Comparison of ENCODE assay signal across 15 cellular contexts in the genomic region with DNA sequence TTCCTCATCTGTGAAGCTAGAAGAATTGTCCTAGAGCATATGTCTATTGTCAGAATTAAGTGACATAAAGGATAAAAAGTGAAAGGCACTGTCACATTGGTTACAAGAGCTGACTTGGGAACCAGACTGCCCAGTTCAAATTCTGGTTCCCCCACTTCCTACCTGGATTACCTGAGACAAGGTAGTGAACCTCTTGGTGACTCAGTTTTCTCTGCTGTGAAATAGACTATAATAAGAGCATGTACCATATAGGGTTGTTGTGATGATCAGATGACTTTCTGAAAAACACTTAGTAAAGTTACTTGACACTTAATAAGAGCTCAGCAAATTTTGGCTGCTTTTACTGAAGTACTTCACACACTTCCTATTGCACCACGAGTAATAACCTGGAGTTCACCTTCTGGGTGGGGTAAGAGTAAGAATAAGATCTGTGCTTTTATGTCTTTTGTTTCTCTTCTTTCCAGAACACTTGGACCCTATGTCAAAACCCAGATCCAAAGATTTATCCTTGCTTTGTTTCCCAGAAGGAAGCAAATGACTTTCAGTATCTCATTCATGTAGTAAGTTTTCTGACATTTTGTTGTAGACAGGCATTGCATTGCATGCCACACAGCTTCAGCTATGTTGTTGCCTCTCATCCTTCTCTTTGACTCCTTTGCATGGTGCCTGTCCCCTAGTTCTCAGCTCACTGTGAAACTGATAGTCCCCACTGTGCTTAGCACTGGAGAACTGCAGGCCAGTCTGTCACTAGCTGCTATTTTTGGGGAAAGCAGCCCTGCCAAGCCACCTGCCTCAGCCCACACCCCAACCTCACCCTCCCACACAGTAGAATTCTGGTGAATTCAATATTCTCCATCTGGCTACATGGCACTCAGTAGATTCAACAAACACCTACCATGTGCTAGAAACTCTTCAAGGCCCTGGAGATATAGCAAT.
A peak's percentile ranks its signal among the peaks of the same experiment; 100 is the strongest.
DNase-seq lines count a peak whose midpoint lies in the region; ATAC-seq lines count a peak whose summit lies in the region.
"Had no signal": no experiment of that assay in that cellular context is flagged by ENCODE, and none has a peak within 500 bp of the region (broad histone marks: within the 10 kb centered on the region; RNA-seq: fewer than 3 reads in every experiment).

No MANE protein-coding gene starts in this region.

- no peak for DNase-seq in cortex of kidney (lab: John Stamatoyannopoulos, UW)
- no peak for DNase-seq in UCSD-AML1 (lab: John Stamatoyannopoulos, UW; ENCODE audit: unreplicated experiment)
- DNase-seq in SIG-M5 (lab: John Stamatoyannopoulos, UW): no peak
- DNase-seq in activated naive CD4-positive, alpha-beta T cell (lab: John Stamatoyannopoulos, UW): no peak
- DNase-seq: activated CD4-positive, alpha-beta T cell treated with anti-CD3 and anti-CD28 coated beads for 48 hours; activated naive CD8-positive, alpha-beta T cell treated with anti-CD3 and anti-CD28 coated beads for 36 hours; HFFc6; sigmoid colon; stimulated activated CD4-positive, alpha-beta T cell treated with anti-CD3 and anti-CD28 coated beads, Interleukin-2, amount 100 ng/mL, for 48 hours; T1000 had no signal

- ATAC-seq in GM18498 (IDR thresholded peaks at IDR 0.05; ENCODE audit: unreplicated experiment) (peak; percentile 90), GM19463 (IDR thresholded peaks at IDR 0.05; ENCODE audit: unreplicated experiment) (peak; percentile 82), HG03066 (IDR thresholded peaks at IDR 0.05; ENCODE audit: low read depth, unreplicated experiment) (peak; percentile 64), esophagus mucosa (peak; percentile 95)
- ATAC-seq: gastroesophageal sphincter had no signal
